In the genomic region with DNA sequence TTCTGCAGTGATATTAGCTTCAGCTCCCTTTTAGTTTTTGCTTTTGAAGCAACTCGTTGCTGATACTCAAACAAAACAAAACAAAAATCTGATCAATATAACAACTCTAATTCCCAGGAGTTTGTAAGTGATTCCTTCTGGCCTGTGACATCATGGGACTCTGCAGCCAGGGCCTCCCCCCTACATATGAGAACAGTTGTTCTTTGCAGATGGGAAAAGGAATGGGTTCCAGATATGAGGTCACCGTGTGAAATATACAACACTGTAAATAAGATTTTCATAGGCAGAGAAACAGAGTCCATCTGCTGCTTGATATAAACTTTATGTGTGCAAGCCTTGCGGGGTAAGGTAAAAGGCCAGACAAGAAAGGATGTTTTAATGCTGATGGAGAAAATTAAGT, we compare ENCODE assay signal across 32 cellular contexts.
"Had no signal": no experiment of that assay in that cellular context is flagged by ENCODE, and none has a peak within 500 bp of the region (broad histone marks: within the 10 kb centered on the region; RNA-seq: fewer than 3 reads in every experiment).

No MANE protein-coding gene starts in this region.

- FAIRE-seq: bronchial epithelial cell had no signal

- H3K27me3 Mint-ChIP-seq: activated CD8-positive, alpha-beta memory T cell treated with anti-CD3 and anti-CD28 coated beads, Interleukin-2, amount 10 ng/mL, durations not matched to agents 7 days and 5 days; activated naive CD8-positive, alpha-beta T cell treated with anti-CD3 and anti-CD28 coated beads, Interleukin-2, amount 50 U/mL, for 24 hours; activated T-cell treated with anti-CD3 and anti-CD28 coated beads, Interleukin-2, amount 50 U/mL, for 24 hours had no signal

- H3K4me3 ChIP-seq: ascending aorta, body of pancreas, MG63, SJSA1 had no signal

- H3K27me3 ChIP-seq: ascending aorta, body of pancreas, MG63, SJSA1 had no signal

- H3K4me3 Mint-ChIP-seq: activated CD4-positive, alpha-beta T cell treated with anti-CD3 and anti-CD28 coated beads, Interleukin-2, amount 10 ng/mL, durations not matched to agents 24 days and 14 days; activated CD8-positive, alpha-beta memory T cell treated with anti-CD3 and anti-CD28 coated beads, Interleukin-2, amount 10 ng/mL, durations not matched to agents 7 days and 5 days; activated naive CD8-positive, alpha-beta T cell treated with anti-CD3 and anti-CD28 coated beads, Interleukin-2, amount 50 U/mL, for 24 hours; activated T-cell treated with anti-CD3 and anti-CD28 coated beads, Interleukin-2, amount 50 U/mL, for 24 hours; activated T-helper 1 cell treated with anti-CD3 and anti-CD28 coated beads, Interleukin-12 subunit alpha, Interleukin-12 subunit beta, Interleukin-2, Interleukin-4 antibody, amounts not matched to agents 30 ng/mL and 10 ng/mL and 1 ng/mL, durations not matched to agents 14 hours and 24 hours and 36 hours; T-helper 1 cell treated with Interleukin-12 subunit alpha and Interleukin-12 subunit beta and Interleukin-4 antibody, amounts not matched to agents 30 μg/mL and 1 μg/mL, for 36 hours; WTC11 had no signal

- H3K27ac ChIP-seq: ascending aorta, body of pancreas, SJSA1 had no signal

- H3K9me3 ChIP-seq: ascending aorta, body of pancreas, MG63, SJSA1 had no signal

- ATAC-seq: activated CD8-positive, alpha-beta memory T cell treated with anti-CD3 and anti-CD28 coated beads, Interleukin-2, amount 10 ng/mL, durations not matched to agents 7 days and 5 days; activated naive CD4-positive, alpha-beta T cell treated with anti-CD3 and anti-CD28 coated beads, Interleukin-2, amount 50 U/mL, for 72 hours; activated naive CD8-positive, alpha-beta T cell treated with anti-CD3 and anti-CD28 coated beads, Interleukin-2, amount 50 U/mL, for 24 hours; body of pancreas; Panc1; SK-N-SH treated with all-trans-retinoic acid at 6 μM for 48 hours; WTC11 had no signal

- H3K9me3 Mint-ChIP-seq: activated CD4-positive, alpha-beta T cell treated with anti-CD3 and anti-CD28 coated beads, Interleukin-2, amount 10 ng/mL, durations not matched to agents 24 days and 14 days; activated naive CD4-positive, alpha-beta T cell treated with anti-CD3 and anti-CD28 coated beads, Interleukin-2, amount 50 U/mL, for 72 hours; activated naive CD8-positive, alpha-beta T cell treated with anti-CD3 and anti-CD28 coated beads, Interleukin-2, amount 50 U/mL, for 24 hours; activated T-cell treated with anti-CD3 and anti-CD28 coated beads, Interleukin-2, amount 50 U/mL, for 24 hours; activated T-helper 1 cell treated with anti-CD3 and anti-CD28 coated beads, Interleukin-12 subunit alpha, Interleukin-12 subunit beta, Interleukin-2, Interleukin-4 antibody, amounts not matched to agents 30 ng/mL and 10 ng/mL and 1 ng/mL, durations not matched to agents 14 hours and 24 hours and 36 hours; T-helper 1 cell treated with Interleukin-12 subunit alpha and Interleukin-12 subunit beta and Interleukin-4 antibody, amounts not matched to agents 30 μg/mL and 1 μg/mL, for 36 hours; WTC11 had no signal

- H3K27ac Mint-ChIP-seq: activated CD4-positive, alpha-beta T cell treated with anti-CD3 and anti-CD28 coated beads, Interleukin-2, amount 10 ng/mL, durations not matched to agents 24 days and 14 days; activated CD8-positive, alpha-beta memory T cell treated with anti-CD3 and anti-CD28 coated beads, Interleukin-2, amount 10 ng/mL, durations not matched to agents 7 days and 5 days; activated naive CD4-positive, alpha-beta T cell treated with anti-CD3 and anti-CD28 coated beads, Interleukin-2, amount 50 U/mL, for 72 hours; activated naive CD8-positive, alpha-beta T cell treated with anti-CD3 and anti-CD28 coated beads, Interleukin-2, amount 50 U/mL, for 24 hours; activated T-cell treated with anti-CD3 and anti-CD28 coated beads, Interleukin-2, amount 50 U/mL, for 24 hours; activated T-helper 1 cell treated with anti-CD3 and anti-CD28 coated beads, Interleukin-12 subunit alpha, Interleukin-12 subunit beta, Interleukin-2, Interleukin-4 antibody, amounts not matched to agents 30 ng/mL and 10 ng/mL and 1 ng/mL, durations not matched to agents 14 hours and 24 hours and 36 hours; T-helper 1 cell treated with Interleukin-12 subunit alpha and Interleukin-12 subunit beta and Interleukin-4 antibody, amounts not matched to agents 30 μg/mL and 1 μg/mL, for 36 hours; WTC11 had no signal

- H3K36me3 Mint-ChIP-seq: WTC11 had no signal

- H3K4me1 ChIP-seq: ascending aorta had no signal

- DNase-seq: activated CD4-positive, alpha-beta T cell treated with anti-CD3 and anti-CD28 coated beads, Interleukin-2, amount 10 ng/mL, durations not matched to agents 24 days and 14 days; activated CD4-positive, alpha-beta T cell treated with anti-CD3 and anti-CD28 coated beads, Interleukin-2, amount 50 U/mL, for 48 hours; activated CD4-positive, CD25-positive, alpha-beta regulatory T cell treated with anti-CD3 and anti-CD28 coated beads, Interleukin-2, amount 50 U/mL, for 72 hours; activated CD8-positive, alpha-beta memory T cell treated with anti-CD3 and anti-CD28 coated beads, Interleukin-2, amount 10 ng/mL, durations not matched to agents 7 days and 5 days; activated effector memory CD4-positive, alpha-beta T cell treated with anti-CD3 and anti-CD28 coated beads, Interleukin-2, amount 50 U/mL, for 16 hours; activated naive CD4-positive, alpha-beta T cell treated with Interleukin-2 at 50 U/mL for 16 hours; activated naive CD8-positive, alpha-beta T cell treated with anti-CD3 and anti-CD28 coated beads, Interleukin-2, amount 50 U/mL, for 24 hours; activated T-cell treated with anti-CD3 and anti-CD28 coated beads, Interleukin-2, amount 50 U/mL, for 24 hours; amniotic stem cell; body of pancreas; MG63; MV-4-11; NCI-H1092 treated with DMSO at 0.1 percent for 48 hours; NCI-H1436; NCI-H187; NCI-H2081; NCI-H510A treated with DMSO at 0.1 percent for 48 hours; NCI-H69; NK-92 treated with Interleukin-12 subunit alpha and Interleukin-12 subunit beta, amount 100 ng/mL, for 24 hours; OCI-M1; Right ventricle myocardium superior; RPMI8226; T-helper 9 cell had no signal
